In the genomic region with DNA sequence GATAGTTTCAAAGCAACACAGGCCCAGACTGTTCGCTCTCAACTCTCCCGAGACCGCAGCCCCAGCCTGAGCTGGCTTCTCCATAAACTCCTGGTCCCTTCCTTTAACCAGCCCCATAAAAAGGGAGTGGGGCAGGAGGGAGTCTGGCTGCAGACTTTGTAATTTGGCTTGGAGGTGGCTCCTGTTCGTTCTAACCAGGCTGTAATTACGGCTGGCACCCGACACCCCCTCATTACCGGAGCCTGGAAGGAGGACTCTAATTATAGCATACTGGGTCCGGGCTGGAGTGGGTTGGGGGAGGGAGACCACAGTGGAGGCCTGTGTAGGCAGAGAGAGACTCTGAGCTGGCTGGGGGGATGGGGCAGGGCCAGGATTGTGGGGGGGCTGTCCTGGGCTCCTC, we compare ENCODE assay signal across 1 cellular context.
A peak's percentile ranks its signal among the peaks of the same experiment; 100 is the strongest.
TF ChIP-seq lines count a peak whose summit lies in the region.

No MANE protein-coding gene starts in this region.

TF ChIP-seq in HEK293, 187 proteins besides CTCF, POLR2A, EP300 and RAD21 (continued from another document):
- TF ChIP-seq, protein P1, sequence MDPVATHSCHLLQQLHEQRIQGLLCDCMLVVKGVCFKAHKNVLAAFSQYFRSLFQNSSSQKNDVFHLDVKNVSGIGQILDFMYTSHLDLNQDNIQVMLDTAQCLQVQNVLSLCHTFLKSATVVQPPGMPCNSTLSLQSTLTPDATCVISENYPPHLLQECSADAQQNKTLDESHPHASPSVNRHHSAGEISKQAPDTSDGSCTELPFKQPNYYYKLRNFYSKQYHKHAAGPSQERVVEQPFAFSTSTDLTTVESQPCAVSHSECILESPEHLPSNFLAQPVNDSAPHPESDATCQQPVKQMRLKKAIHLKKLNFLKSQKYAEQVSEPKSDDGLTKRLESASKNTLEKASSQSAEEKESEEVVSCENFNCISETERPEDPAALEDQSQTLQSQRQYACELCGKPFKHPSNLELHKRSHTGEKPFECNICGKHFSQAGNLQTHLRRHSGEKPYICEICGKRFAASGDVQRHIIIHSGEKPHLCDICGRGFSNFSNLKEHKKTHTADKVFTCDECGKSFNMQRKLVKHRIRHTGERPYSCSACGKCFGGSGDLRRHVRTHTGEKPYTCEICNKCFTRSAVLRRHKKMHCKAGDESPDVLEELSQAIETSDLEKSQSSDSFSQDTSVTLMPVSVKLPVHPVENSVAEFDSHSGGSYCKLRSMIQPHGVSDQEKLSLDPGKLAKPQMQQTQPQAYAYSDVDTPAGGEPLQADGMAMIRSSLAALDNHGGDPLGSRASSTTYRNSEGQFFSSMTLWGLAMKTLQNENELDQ (tag by site-specific recombination; IDR thresholded peaks at IDR 0.05; ENCODE audit: low read depth): no peak
- peak; percentile 59; the same call in 1 of the 2 replicates for TF ChIP-seq WT1 (tag by site-specific recombination; IDR thresholded peaks at IDR 0.05)
- no peak for TF ChIP-seq ZNF292 (tag by site-specific recombination; IDR thresholded peaks at IDR 0.05; ENCODE audit: borderline replicate concordance, low read depth)
- TF ChIP-seq, protein P2, sequence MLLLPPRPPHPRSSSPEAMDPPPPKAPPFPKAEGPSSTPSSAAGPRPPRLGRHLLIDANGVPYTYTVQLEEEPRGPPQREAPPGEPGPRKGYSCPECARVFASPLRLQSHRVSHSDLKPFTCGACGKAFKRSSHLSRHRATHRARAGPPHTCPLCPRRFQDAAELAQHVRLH (tag by site-specific recombination; IDR thresholded peaks at IDR 0.05): no peak
